Comparison of ENCODE assay signal across 1 cellular context in the genomic region with DNA sequence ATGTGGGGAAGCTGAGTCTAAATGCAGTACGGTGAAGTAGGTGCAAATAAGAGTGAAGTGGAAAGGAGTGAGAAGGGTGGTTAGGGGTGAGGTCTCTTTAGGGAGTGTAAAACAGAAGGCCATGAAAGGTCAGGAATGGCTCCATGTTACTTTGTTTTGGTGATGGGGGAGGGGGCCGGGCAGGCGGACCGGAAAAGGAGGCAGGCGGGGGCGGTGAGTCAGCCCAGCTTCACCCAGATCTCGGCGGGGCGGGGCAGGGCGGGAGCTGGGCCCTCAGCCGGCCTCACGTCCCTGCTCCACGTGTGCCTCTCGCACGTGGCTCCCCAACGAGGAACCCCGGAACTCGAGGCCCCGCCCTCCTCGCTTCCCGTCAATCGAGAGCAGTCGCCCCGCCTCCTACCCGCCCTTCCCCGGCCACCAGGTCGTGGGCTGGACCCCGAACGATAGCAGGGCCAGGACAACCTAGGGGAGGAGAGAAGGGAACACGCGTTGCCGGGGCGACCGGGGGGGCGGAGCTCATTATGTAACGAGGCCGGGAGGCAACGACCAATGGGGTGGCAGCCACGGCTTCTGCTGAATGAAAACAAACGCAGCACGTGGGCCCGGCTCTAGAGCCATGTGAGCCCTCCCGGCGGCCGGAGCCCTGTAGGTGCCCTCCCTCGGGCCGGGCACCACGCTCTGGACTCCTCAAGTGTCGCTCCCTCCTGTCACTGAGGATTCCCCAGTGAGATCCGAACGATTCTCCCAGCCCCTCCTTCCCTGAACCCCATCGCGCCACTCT.
TF ChIP-seq lines count a peak whose summit lies in the region.

No MANE protein-coding gene starts in this region.

TF ChIP-seq in HEK293, 187 proteins besides CTCF, POLR2A, EP300 and RAD21 (continued from another document and continues in another):
- peak; percentile 39; the same call in 1 of the 2 replicates for TF ChIP-seq ZNF2 (tag by site-specific recombination; IDR thresholded peaks at IDR 0.05)
- TF ChIP-seq ZEB2 (tag by site-specific recombination; IDR thresholded peaks at IDR 0.05) = no peak; the same call in 1 of the 2 replicates
- TF ChIP-seq YY1 (tag by site-specific recombination; IDR thresholded peaks at IDR 0.05) = no peak
- TF ChIP-seq ZNF624 (tag by site-specific recombination; IDR thresholded peaks at IDR 0.05) = no peak
- TF ChIP-seq ZNF776 (tag by site-specific recombination; IDR thresholded peaks at IDR 0.05; ENCODE audit: borderline replicate concordance) = no peak
- TF ChIP-seq, protein P1, sequence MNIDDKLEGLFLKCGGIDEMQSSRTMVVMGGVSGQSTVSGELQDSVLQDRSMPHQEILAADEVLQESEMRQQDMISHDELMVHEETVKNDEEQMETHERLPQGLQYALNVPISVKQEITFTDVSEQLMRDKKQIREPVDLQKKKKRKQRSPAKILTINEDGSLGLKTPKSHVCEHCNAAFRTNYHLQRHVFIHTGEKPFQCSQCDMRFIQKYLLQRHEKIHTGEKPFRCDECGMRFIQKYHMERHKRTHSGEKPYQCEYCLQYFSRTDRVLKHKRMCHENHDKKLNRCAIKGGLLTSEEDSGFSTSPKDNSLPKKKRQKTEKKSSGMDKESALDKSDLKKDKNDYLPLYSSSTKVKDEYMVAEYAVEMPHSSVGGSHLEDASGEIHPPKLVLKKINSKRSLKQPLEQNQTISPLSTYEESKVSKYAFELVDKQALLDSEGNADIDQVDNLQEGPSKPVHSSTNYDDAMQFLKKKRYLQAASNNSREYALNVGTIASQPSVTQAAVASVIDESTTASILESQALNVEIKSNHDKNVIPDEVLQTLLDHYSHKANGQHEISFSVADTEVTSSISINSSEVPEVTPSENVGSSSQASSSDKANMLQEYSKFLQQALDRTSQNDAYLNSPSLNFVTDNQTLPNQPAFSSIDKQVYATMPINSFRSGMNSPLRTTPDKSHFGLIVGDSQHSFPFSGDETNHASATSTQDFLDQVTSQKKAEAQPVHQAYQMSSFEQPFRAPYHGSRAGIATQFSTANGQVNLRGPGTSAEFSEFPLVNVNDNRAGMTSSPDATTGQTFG (tag by site-specific recombination; IDR thresholded peaks at IDR 0.05; ENCODE audit: borderline replicate concordance) = no peak
- TF ChIP-seq MZF1 (tag by site-specific recombination; IDR thresholded peaks at IDR 0.05; ENCODE audit: borderline replicate concordance) = no peak; the same call in 1 of the 2 replicates
- TF ChIP-seq ZNF426 (tag by site-specific recombination; IDR thresholded peaks at IDR 0.05) = no peak
- TF ChIP-seq ZNF501 (tag by site-specific recombination; IDR thresholded peaks at IDR 0.05) = 0 out of 2 replicates have a peak, but pooled peaks have one; percentile 38
- TF ChIP-seq, protein P2, sequence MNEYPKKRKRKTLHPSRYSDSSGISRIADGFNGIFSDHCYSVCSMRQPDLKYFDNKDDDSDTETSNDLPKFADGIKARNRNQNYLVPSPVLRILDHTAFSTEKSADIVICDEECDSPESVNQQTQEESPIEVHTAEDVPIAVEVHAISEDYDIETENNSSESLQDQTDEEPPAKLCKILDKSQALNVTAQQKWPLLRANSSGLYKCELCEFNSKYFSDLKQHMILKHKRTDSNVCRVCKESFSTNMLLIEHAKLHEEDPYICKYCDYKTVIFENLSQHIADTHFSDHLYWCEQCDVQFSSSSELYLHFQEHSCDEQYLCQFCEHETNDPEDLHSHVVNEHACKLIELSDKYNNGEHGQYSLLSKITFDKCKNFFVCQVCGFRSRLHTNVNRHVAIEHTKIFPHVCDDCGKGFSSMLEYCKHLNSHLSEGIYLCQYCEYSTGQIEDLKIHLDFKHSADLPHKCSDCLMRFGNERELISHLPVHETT (tag by site-specific recombination; IDR thresholded peaks at IDR 0.05) = peak; percentile 74
- peak; percentile 77 for TF ChIP-seq ZBTB20 (tag by site-specific recombination; IDR thresholded peaks at IDR 0.05)
- TF ChIP-seq, protein P3, sequence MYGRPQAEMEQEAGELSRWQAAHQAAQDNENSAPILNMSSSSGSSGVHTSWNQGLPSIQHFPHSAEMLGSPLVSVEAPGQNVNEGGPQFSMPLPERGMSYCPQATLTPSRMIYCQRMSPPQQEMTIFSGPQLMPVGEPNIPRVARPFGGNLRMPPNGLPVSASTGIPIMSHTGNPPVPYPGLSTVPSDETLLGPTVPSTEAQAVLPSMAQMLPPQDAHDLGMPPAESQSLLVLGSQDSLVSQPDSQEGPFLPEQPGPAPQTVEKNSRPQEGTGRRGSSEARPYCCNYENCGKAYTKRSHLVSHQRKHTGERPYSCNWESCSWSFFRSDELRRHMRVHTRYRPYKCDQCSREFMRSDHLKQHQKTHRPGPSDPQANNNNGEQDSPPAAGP (tag by site-specific recombination; IDR thresholded peaks at IDR 0.05) = peak; percentile 96
- no peak for TF ChIP-seq ZNF423 (tag by site-specific recombination; IDR thresholded peaks at IDR 0.05)
- peak; percentile 66; the same call in 1 of the 2 replicates for TF ChIP-seq GLI4 (tag by site-specific recombination; IDR thresholded peaks at IDR 0.05)
- TF ChIP-seq ZNF76 (tag by site-specific recombination; IDR thresholded peaks at IDR 0.05; ENCODE audit: borderline replicate concordance, low read depth) = peak; percentile 58; the same call in 1 of the 2 replicates
- TF ChIP-seq GLI2 (tag by site-specific recombination; IDR thresholded peaks at IDR 0.05; ENCODE audit: borderline replicate concordance, low read depth) = no peak
- no peak for TF ChIP-seq ZNF596 (tag by site-specific recombination; IDR thresholded peaks at IDR 0.05)
- TF ChIP-seq KLF9 (tag by site-specific recombination; IDR thresholded peaks at IDR 0.05; ENCODE audit: low read depth) = peak; percentile 90
- no peak for TF ChIP-seq SETDB1 (IDR thresholded peaks at IDR 0.05; ENCODE audit: insufficient read length, low read length)
- no peak for TF ChIP-seq OSR2 (tag by site-specific recombination; IDR thresholded peaks at IDR 0.05)
- TF ChIP-seq ZBTB8A (tag by site-specific recombination; IDR thresholded peaks at IDR 0.05) = peak; percentile 73
- TF ChIP-seq ZNF221 (tag by site-specific recombination; IDR thresholded peaks at IDR 0.05; ENCODE audit: borderline replicate concordance) = no peak
- TF ChIP-seq ZNF324 (tag by site-specific recombination; IDR thresholded peaks at IDR 0.05) = 0 out of 2 replicates have a peak, but pooled peaks have one; percentile 58
- peak; percentile 82 for TF ChIP-seq KLF10 (tag by site-specific recombination; IDR thresholded peaks at IDR 0.05)
- TF ChIP-seq, protein P4, sequence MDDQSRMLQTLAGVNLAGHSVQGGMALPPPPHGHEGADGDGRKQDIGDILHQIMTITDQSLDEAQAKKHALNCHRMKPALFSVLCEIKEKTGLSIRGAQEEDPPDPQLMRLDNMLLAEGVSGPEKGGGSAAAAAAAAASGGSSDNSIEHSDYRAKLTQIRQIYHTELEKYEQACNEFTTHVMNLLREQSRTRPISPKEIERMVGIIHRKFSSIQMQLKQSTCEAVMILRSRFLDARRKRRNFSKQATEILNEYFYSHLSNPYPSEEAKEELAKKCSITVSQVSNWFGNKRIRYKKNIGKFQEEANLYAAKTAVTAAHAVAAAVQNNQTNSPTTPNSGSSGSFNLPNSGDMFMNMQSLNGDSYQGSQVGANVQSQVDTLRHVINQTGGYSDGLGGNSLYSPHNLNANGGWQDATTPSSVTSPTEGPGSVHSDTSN (CRISPR knock-in tag; IDR thresholded peaks at IDR 0.05) = no peak
- TF ChIP-seq ZSCAN30 (tag by site-specific recombination; IDR thresholded peaks at IDR 0.05) = no peak
- TF ChIP-seq, protein P5, sequence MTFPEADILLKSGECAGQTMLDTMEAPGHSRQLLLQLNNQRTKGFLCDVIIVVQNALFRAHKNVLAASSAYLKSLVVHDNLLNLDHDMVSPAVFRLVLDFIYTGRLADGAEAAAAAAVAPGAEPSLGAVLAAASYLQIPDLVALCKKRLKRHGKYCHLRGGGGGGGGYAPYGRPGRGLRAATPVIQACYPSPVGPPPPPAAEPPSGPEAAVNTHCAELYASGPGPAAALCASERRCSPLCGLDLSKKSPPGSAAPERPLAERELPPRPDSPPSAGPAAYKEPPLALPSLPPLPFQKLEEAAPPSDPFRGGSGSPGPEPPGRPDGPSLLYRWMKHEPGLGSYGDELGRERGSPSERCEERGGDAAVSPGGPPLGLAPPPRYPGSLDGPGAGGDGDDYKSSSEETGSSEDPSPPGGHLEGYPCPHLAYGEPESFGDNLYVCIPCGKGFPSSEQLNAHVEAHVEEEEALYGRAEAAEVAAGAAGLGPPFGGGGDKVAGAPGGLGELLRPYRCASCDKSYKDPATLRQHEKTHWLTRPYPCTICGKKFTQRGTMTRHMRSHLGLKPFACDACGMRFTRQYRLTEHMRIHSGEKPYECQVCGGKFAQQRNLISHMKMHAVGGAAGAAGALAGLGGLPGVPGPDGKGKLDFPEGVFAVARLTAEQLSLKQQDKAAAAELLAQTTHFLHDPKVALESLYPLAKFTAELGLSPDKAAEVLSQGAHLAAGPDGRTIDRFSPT (tag by site-specific recombination; IDR thresholded peaks at IDR 0.05) = peak; percentile 66
- TF ChIP-seq ZNF132 (tag by site-specific recombination; IDR thresholded peaks at IDR 0.05; ENCODE audit: borderline replicate concordance) = no peak
- no peak for TF ChIP-seq ZNF214 (tag by site-specific recombination; IDR thresholded peaks at IDR 0.05; ENCODE audit: borderline replicate concordance)
- peak; percentile 79 for TF ChIP-seq ZFP69B (tag by site-specific recombination; IDR thresholded peaks at IDR 0.05)
- no peak for TF ChIP-seq HOXA7 (CRISPR knock-in tag; IDR thresholded peaks at IDR 0.05; ENCODE audit: borderline replicate concordance)
- TF ChIP-seq, protein P6, sequence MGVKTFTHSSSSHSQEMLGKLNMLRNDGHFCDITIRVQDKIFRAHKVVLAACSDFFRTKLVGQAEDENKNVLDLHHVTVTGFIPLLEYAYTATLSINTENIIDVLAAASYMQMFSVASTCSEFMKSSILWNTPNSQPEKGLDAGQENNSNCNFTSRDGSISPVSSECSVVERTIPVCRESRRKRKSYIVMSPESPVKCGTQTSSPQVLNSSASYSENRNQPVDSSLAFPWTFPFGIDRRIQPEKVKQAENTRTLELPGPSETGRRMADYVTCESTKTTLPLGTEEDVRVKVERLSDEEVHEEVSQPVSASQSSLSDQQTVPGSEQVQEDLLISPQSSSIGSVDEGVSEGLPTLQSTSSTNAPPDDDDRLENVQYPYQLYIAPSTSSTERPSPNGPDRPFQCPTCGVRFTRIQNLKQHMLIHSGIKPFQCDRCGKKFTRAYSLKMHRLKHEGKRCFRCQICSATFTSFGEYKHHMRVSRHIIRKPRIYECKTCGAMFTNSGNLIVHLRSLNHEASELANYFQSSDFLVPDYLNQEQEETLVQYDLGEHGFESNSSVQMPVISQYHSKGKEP (tag by site-specific recombination; IDR thresholded peaks at IDR 0.05) = no peak
- TF ChIP-seq ZSCAN16 (tag by site-specific recombination; IDR thresholded peaks at IDR 0.05) = no peak
- TF ChIP-seq KLF16 (tag by site-specific recombination; IDR thresholded peaks at IDR 0.05) = peak; percentile 72; the same call in 1 of the 2 replicates
- no peak for TF ChIP-seq ZNF670 (tag by site-specific recombination; IDR thresholded peaks at IDR 0.05; ENCODE audit: low read depth)
- no peak for TF ChIP-seq ZNF610 (tag by site-specific recombination; IDR thresholded peaks at IDR 0.05; ENCODE audit: borderline replicate concordance)
- no peak for TF ChIP-seq ZNF112 (tag by site-specific recombination; IDR thresholded peaks at IDR 0.05)
- no peak for TF ChIP-seq ZNF521 (tag by site-specific recombination; IDR thresholded peaks at IDR 0.05)
- peak; percentile 59; the same call in 1 of the 2 replicates for TF ChIP-seq EGR2 (tag by site-specific recombination; IDR thresholded peaks at IDR 0.05; ENCODE audit: low read depth)
- peak; percentile 57; the same call in 1 of the 2 replicates for TF ChIP-seq ZNF600 (tag by site-specific recombination; IDR thresholded peaks at IDR 0.05)
- TF ChIP-seq, protein P7, sequence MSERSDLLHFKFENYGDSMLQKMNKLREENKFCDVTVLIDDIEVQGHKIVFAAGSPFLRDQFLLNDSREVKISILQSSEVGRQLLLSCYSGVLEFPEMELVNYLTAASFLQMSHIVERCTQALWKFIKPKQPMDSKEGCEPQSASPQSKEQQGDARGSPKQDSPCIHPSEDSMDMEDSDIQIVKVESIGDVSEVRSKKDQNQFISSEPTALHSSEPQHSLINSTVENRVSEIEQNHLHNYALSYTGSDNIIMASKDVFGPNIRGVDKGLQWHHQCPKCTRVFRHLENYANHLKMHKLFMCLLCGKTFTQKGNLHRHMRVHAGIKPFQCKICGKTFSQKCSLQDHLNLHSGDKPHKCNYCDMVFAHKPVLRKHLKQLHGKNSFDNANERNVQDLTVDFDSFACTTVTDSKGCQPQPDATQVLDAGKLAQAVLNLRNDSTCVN (tag by site-specific recombination; optimal IDR thresholded peaks at IDR 0.05) = peak; percentile 22
- TF ChIP-seq ZNF133 (tag by site-specific recombination; IDR thresholded peaks at IDR 0.05) = no peak
- TF ChIP-seq, protein P8, sequence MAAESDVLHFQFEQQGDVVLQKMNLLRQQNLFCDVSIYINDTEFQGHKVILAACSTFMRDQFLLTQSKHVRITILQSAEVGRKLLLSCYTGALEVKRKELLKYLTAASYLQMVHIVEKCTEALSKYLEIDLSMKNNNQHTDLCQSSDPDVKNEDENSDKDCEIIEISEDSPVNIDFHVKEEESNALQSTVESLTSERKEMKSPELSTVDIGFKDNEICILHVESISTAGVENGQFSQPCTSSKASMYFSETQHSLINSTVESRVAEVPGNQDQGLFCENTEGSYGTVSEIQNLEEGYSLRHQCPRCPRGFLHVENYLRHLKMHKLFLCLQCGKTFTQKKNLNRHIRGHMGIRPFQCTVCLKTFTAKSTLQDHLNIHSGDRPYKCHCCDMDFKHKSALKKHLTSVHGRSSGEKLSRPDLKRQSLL (tag by site-specific recombination; IDR thresholded peaks at IDR 0.05) = peak; percentile 94
- TF ChIP-seq GLIS1 (tag by site-specific recombination; IDR thresholded peaks at IDR 0.05) = peak; percentile 53; the same call in 1 of the 2 replicates
- peak; percentile 60 for TF ChIP-seq ZFHX2 (tag by site-specific recombination; conservative IDR thresholded peaks at IDR 0.05)
- no peak; the same call in 1 of the 2 replicates for TF ChIP-seq ZNF248 (tag by site-specific recombination; IDR thresholded peaks at IDR 0.05)
- TF ChIP-seq, protein P9, sequence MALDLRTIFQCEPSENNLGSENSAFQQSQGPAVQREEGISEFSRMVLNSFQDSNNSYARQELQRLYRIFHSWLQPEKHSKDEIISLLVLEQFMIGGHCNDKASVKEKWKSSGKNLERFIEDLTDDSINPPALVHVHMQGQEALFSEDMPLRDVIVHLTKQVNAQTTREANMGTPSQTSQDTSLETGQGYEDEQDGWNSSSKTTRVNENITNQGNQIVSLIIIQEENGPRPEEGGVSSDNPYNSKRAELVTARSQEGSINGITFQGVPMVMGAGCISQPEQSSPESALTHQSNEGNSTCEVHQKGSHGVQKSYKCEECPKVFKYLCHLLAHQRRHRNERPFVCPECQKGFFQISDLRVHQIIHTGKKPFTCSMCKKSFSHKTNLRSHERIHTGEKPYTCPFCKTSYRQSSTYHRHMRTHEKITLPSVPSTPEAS (tag by site-specific recombination; IDR thresholded peaks at IDR 0.05) = no peak
- TF ChIP-seq ZNF433 (tag by site-specific recombination; IDR thresholded peaks at IDR 0.05; ENCODE audit: low read depth) = no peak
- TF ChIP-seq ZNF24 (tag by site-specific recombination; IDR thresholded peaks at IDR 0.05) = peak; percentile 75
